ENCODE assay signal across 22 cellular contexts in genomic region chr3:64059484-64059883, GRCh38.
"Had no signal": no experiment of that assay in that cellular context is flagged by ENCODE, and none has a peak within 500 bp of the region (broad histone marks: within the 10 kb centered on the region; RNA-seq: fewer than 3 reads in every experiment).

No MANE protein-coding gene starts in this region.

- H3K27ac ChIP-seq: PC-9 had no signal

- H3K4me3 Mint-ChIP-seq: activated B cell treated with CpG ODN at 0.5 μM for 24 hours; activated CD4-positive, alpha-beta memory T cell treated with anti-CD3 and anti-CD28 coated beads for 36 hours; activated CD4-positive, alpha-beta T cell treated with anti-CD3 and anti-CD28 coated beads, Interleukin-2, amount 10 ng/mL, durations not matched to agents 7 days and 5 days; activated naive CD4-positive, alpha-beta T cell treated with anti-CD3 and anti-CD28 coated beads, Interleukin-2, amount 10 ng/mL, durations not matched to agents 7 days and 5 days; activated naive CD8-positive, alpha-beta T cell treated with anti-CD3 and anti-CD28 coated beads for 36 hours; activated T-cell treated with anti-CD3 and anti-CD28 coated beads, Interleukin-2, amount 50 U/mL, for 4 hours; activated T-helper 17 cell treated with anti-CD3 and anti-CD28 coated beads, Interleukin-2, amount 50 U/mL, for 72 hours; T-helper 17 cell had no signal

- H3K27ac Mint-ChIP-seq: activated B cell treated with CpG ODN at 0.5 μM for 24 hours; activated CD4-positive, alpha-beta memory T cell treated with anti-CD3 and anti-CD28 coated beads for 36 hours; activated CD4-positive, alpha-beta T cell treated with anti-CD3 and anti-CD28 coated beads, Interleukin-2, amount 10 ng/mL, durations not matched to agents 7 days and 5 days; activated naive CD4-positive, alpha-beta T cell treated with anti-CD3 and anti-CD28 coated beads, Interleukin-2, amount 10 ng/mL, durations not matched to agents 7 days and 5 days; activated naive CD8-positive, alpha-beta T cell treated with anti-CD3 and anti-CD28 coated beads for 36 hours; activated T-helper 17 cell treated with anti-CD3 and anti-CD28 coated beads, Interleukin-2, amount 50 U/mL, for 72 hours; T-helper 17 cell had no signal

- H3K36me3 Mint-ChIP-seq: activated CD4-positive, alpha-beta memory T cell treated with anti-CD3 and anti-CD28 coated beads for 36 hours; activated naive CD4-positive, alpha-beta T cell treated with anti-CD3 and anti-CD28 coated beads, Interleukin-2, amount 10 ng/mL, durations not matched to agents 7 days and 5 days; activated naive CD8-positive, alpha-beta T cell treated with anti-CD3 and anti-CD28 coated beads for 36 hours had no signal

- H3K4me3 ChIP-seq: PC-9 had no signal

- H3K4me1 Mint-ChIP-seq: activated CD4-positive, alpha-beta T cell treated with anti-CD3 and anti-CD28 coated beads, Interleukin-2, amount 10 ng/mL, durations not matched to agents 7 days and 5 days; activated naive CD4-positive, alpha-beta T cell treated with anti-CD3 and anti-CD28 coated beads, Interleukin-2, amount 10 ng/mL, durations not matched to agents 7 days and 5 days; activated naive CD8-positive, alpha-beta T cell treated with anti-CD3 and anti-CD28 coated beads for 36 hours; activated T-helper 17 cell treated with anti-CD3 and anti-CD28 coated beads, Interleukin-2, amount 50 U/mL, for 72 hours; T-helper 17 cell had no signal

- H3K9me3 Mint-ChIP-seq: activated B cell treated with CpG ODN at 0.5 μM for 24 hours; activated CD4-positive, alpha-beta memory T cell treated with anti-CD3 and anti-CD28 coated beads for 36 hours; activated CD4-positive, alpha-beta T cell treated with anti-CD3 and anti-CD28 coated beads, Interleukin-2, amount 10 ng/mL, durations not matched to agents 7 days and 5 days; activated naive CD4-positive, alpha-beta T cell treated with anti-CD3 and anti-CD28 coated beads, Interleukin-2, amount 10 ng/mL, durations not matched to agents 7 days and 5 days; activated naive CD8-positive, alpha-beta T cell treated with anti-CD3 and anti-CD28 coated beads for 36 hours; activated T-cell treated with anti-CD3 and anti-CD28 coated beads, Interleukin-2, amount 50 U/mL, for 4 hours; activated T-helper 17 cell treated with anti-CD3 and anti-CD28 coated beads, Interleukin-2, amount 50 U/mL, for 72 hours had no signal

- DNase-seq: activated B cell treated with CpG ODN at 0.5 μM for 24 hours; activated CD4-positive, alpha-beta memory T cell treated with anti-CD3 and anti-CD28 coated beads for 36 hours; activated CD4-positive, alpha-beta T cell treated with anti-CD3 and anti-CD28 coated beads for 1 hour; activated CD4-positive, alpha-beta T cell treated with anti-CD3 and anti-CD28 coated beads, Interleukin-2, amount 10 ng/mL, durations not matched to agents 7 days and 5 days; activated CD8-positive, alpha-beta memory T cell treated with anti-CD3 and anti-CD28 coated beads for 24 hours; activated gamma-delta T cell treated with Interleukin-2 at 50 U/mL for 16 hours; activated naive CD4-positive, alpha-beta T cell treated with anti-CD3 and anti-CD28 coated beads, Interleukin-2, amount 10 ng/mL, durations not matched to agents 7 days and 5 days; activated naive CD8-positive, alpha-beta T cell treated with anti-CD3 and anti-CD28 coated beads for 36 hours; activated T-cell treated with anti-CD3 and anti-CD28 coated beads, Interleukin-2, amount 50 U/mL, for 4 hours; cerebellar nuclear complex; KG1; NCI-H1092; NCI-H1417 treated with DMSO at 0.1 percent for 48 hours; NCI-H1694 treated with DMSO at 0.1 percent for 48 hours; NCI-H2029 treated with DMSO at 0.1 percent for 48 hours; NCI-H446; NCI-H524; PC-9; SIG-M5; T-helper 17 cell; T-helper 9 cell had no signal

- ATAC-seq: activated T-cell treated with anti-CD3 and anti-CD28 coated beads, Interleukin-2, amount 50 U/mL, for 4 hours; activated T-helper 17 cell treated with anti-CD3 and anti-CD28 coated beads, Interleukin-2, amount 50 U/mL, for 72 hours; T-helper 17 cell had no signal

- H2AFZ ChIP-seq: PC-9 had no signal

- H3K4me2 ChIP-seq: PC-9 had no signal
